1 cellular context compared by ENCODE assay signal in the genomic region with DNA sequence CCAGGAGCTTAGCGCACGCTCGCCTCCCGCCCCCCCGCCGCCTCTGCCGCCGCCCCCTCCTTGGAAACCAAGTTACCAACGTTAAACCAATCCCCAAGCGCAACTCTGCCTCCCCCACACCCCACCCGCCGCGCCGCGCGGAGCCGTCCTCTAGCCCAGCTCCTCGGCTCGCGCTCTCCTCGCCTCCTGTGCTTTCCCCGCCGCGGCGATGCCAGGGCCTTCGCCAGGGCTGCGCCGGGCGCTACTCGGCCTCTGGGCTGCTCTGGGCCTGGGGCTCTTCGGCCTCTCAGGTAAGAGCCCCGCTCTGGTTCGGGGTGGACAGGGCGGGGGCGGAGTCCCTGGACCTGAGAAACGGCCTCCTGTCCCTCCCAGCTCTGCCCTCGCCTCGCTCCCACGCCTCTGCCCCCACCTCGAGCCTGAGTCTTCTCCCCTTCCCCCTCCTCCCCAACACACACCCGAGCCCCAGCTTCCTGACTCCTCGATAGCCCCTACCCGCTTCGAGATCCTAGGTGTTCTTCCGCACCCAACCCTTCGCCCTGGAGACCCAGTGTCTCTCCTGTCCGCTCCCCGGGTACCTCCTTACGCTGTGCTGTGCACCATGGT.
TF ChIP-seq lines count a peak whose summit lies in the region.

ICAM5 (plus strand) TSS at position 117 of the 603 bp plus-strand sequence; CDS start at position 209, 92 bp downstream.

TF ChIP-seq in GM23338, 12 proteins besides CTCF, POLR2A, EP300 and RAD21 (continued from another document):
- TF ChIP-seq, protein P1, sequence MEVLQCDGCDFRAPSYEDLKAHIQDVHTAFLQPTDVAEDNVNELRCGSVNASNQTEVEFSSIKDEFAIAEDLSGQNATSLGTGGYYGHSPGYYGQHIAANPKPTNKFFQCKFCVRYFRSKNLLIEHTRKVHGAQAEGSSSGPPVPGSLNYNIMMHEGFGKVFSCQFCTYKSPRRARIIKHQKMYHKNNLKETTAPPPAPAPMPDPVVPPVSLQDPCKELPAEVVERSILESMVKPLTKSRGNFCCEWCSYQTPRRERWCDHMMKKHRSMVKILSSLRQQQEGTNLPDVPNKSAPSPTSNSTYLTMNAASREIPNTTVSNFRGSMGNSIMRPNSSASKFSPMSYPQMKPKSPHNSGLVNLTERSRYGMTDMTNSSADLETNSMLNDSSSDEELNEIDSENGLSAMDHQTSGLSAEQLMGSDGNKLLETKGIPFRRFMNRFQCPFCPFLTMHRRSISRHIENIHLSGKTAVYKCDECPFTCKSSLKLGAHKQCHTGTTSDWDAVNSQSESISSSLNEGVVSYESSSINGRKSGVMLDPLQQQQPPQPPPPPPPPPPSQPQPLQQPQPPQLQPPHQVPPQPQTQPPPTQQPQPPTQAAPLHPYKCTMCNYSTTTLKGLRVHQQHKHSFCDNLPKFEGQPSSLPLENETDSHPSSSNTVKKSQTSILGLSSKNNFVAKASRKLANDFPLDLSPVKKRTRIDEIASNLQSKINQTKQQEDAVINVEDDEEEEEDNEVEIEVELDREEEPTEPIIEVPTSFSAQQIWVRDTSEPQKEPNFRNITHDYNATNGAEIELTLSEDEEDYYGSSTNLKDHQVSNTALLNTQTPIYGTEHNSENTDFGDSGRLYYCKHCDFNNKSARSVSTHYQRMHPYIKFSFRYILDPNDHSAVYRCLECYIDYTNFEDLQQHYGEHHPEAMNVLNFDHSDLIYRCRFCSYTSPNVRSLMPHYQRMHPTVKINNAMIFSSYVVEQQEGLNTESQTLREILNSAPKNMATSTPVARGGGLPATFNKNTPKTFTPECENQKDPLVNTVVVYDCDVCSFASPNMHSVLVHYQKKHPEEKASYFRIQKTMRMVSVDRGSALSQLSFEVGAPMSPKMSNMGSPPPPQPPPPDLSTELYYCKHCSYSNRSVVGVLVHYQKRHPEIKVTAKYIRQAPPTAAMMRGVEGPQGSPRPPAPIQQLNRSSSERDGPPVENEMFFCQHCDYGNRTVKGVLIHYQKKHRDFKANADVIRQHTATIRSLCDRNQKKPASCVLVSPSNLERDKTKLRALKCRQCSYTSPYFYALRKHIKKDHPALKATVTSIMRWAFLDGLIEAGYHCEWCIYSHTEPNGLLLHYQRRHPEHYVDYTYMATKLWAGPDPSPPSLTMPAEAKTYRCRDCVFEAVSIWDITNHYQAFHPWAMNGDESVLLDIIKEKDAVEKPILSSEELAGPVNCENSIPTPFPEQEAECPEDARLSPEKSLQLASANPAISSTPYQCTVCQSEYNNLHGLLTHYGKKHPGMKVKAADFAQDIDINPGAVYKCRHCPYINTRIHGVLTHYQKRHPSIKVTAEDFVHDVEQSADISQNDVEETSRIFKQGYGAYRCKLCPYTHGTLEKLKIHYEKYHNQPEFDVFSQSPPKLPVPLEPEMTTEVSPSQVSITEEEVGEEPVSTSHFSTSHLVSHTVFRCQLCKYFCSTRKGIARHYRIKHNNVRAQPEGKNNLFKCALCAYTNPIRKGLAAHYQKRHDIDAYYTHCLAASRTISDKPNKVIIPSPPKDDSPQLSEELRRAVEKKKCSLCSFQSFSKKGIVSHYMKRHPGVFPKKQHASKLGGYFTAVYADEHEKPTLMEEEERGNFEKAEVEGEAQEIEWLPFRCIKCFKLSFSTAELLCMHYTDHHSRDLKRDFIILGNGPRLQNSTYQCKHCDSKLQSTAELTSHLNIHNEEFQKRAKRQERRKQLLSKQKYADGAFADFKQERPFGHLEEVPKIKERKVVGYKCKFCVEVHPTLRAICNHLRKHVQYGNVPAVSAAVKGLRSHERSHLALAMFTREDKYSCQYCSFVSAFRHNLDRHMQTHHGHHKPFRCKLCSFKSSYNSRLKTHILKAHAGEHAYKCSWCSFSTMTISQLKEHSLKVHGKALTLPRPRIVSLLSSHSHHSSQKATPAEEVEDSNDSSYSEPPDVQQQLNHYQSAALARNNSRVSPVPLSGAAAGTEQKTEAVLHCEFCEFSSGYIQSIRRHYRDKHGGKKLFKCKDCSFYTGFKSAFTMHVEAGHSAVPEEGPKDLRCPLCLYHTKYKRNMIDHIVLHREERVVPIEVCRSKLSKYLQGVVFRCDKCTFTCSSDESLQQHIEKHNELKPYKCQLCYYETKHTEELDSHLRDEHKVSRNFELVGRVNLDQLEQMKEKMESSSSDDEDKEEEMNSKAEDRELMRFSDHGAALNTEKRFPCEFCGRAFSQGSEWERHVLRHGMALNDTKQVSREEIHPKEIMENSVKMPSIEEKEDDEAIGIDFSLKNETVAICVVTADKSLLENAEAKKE (CRISPR knock-in tag; IDR thresholded peaks at IDR 0.05) = no peak
